In the genomic region with DNA sequence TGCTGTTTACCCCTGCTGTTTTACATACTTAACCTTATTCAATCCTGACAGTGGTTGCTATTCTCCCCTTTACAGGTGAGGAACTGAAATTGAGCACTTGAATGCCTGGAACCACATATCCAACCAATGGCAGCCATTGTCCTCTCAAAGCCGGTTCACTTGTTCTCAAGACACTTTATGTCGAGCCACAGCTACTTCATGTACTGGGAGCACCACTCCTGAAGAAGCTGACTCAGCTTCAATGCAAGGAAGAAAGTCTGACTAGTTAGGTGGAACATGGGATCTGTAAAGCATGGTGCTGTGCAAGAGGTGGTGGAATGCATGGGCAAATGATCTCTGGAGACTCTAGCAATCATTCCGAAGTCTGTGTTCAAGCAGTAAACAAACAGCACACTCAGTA, we compare ENCODE assay signal across 2 cellular contexts.
A peak's percentile ranks its signal among the peaks of the same experiment; 100 is the strongest.
TF ChIP-seq lines count a peak whose summit lies in the region.

No MANE protein-coding gene starts in this region.

TF ChIP-seq in A549, 52 proteins besides CTCF, POLR2A, EP300 and RAD21 (continued from another document):
- no peak for TF ChIP-seq PHF8 (IDR thresholded peaks at IDR 0.05; ENCODE audit: borderline replicate concordance, low read depth)
- TF ChIP-seq CHD2 (IDR thresholded peaks at IDR 0.05; ENCODE audit: low read length, partially characterized antibody) = no peak
- no peak for TF ChIP-seq KDM1A (IDR thresholded peaks at IDR 0.05; ENCODE audit: low read depth)
TF ChIP-seq in A549: peak in this region for 1.

TF ChIP-seq in HepG2, 621 proteins besides CTCF, POLR2A, EP300 and RAD21 (continued from another document):
- TF ChIP-seq, protein P1, sequence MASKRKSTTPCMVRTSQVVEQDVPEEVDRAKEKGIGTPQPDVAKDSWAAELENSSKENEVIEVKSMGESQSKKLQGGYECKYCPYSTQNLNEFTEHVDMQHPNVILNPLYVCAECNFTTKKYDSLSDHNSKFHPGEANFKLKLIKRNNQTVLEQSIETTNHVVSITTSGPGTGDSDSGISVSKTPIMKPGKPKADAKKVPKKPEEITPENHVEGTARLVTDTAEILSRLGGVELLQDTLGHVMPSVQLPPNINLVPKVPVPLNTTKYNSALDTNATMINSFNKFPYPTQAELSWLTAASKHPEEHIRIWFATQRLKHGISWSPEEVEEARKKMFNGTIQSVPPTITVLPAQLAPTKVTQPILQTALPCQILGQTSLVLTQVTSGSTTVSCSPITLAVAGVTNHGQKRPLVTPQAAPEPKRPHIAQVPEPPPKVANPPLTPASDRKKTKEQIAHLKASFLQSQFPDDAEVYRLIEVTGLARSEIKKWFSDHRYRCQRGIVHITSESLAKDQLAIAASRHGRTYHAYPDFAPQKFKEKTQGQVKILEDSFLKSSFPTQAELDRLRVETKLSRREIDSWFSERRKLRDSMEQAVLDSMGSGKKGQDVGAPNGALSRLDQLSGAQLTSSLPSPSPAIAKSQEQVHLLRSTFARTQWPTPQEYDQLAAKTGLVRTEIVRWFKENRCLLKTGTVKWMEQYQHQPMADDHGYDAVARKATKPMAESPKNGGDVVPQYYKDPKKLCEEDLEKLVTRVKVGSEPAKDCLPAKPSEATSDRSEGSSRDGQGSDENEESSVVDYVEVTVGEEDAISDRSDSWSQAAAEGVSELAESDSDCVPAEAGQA (IDR thresholded peaks at IDR 0.05; ENCODE audit: low read depth) = no peak
- TF ChIP-seq, protein P1 (CRISPR knock-in tag; IDR thresholded peaks at IDR 0.05; ENCODE audit: borderline replicate concordance) = no peak
- TF ChIP-seq MAFK (conservative IDR thresholded peaks at IDR 0.05 in 1 of 2, IDR thresholded peaks at IDR 0.05 in 1 of 2; ENCODE audit: low read length in 2 of 2) (peak; percentile 61 to 73), ZNF263 (CRISPR knock-in tag; IDR thresholded peaks at IDR 0.05) (0 out of 2 replicates have a peak, but pooled peaks have one; percentile 28)
- TF ChIP-seq, protein P2, sequence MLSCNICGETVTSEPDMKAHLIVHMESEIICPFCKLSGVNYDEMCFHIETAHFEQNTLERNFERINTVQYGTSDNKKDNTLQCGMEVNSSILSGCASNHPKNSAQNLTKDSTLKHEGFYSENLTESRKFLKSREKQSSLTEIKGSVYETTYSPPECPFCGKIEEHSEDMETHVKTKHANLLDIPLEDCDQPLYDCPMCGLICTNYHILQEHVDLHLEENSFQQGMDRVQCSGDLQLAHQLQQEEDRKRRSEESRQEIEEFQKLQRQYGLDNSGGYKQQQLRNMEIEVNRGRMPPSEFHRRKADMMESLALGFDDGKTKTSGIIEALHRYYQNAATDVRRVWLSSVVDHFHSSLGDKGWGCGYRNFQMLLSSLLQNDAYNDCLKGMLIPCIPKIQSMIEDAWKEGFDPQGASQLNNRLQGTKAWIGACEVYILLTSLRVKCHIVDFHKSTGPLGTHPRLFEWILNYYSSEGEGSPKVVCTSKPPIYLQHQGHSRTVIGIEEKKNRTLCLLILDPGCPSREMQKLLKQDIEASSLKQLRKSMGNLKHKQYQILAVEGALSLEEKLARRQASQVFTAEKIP (CRISPR knock-in tag; IDR thresholded peaks at IDR 0.05; ENCODE audit: borderline replicate concordance) = no peak
